9 cellular contexts compared by ENCODE assay signal in genomic region chrX:7059214-7059838, GRCh38.
A peak's percentile ranks its signal among the peaks of the same experiment; 100 is the strongest.
DNase-seq lines count a peak whose midpoint lies in the region; ATAC-seq lines count a peak whose summit lies in the region.
"Had no signal": no experiment of that assay in that cellular context is flagged by ENCODE, and none has a peak within 500 bp of the region (broad histone marks: within the 10 kb centered on the region; RNA-seq: fewer than 3 reads in every experiment).

No MANE protein-coding gene starts in this region.

- peak overlapping the region; percentile 42 to 77 for H3K4me3 Mint-ChIP-seq in activated T-cell treated with anti-CD3 and anti-CD28 coated beads, Interleukin-2, amount 50 U/mL, for 72 hours

- peak overlapping the region; percentile 73 for H3K27ac Mint-ChIP-seq in activated T-cell treated with anti-CD3 and anti-CD28 coated beads, Interleukin-2, amount 50 U/mL, for 72 hours

- H3K36me3 Mint-ChIP-seq in activated T-cell treated with anti-CD3 and anti-CD28 coated beads, Interleukin-2, amount 50 U/mL, for 72 hours (ENCODE audit: insufficient read depth in 2 of 2) = peaks cover 2 to 22% of the 10 kb centered on the region in 2 donors

- H3K27me3 Mint-ChIP-seq in activated T-cell treated with anti-CD3 and anti-CD28 coated beads, Interleukin-2, amount 50 U/mL, for 72 hours (ENCODE audit: low read depth) = no peaks in the 10 kb centered on the region

- peak; percentile 20 to 58 for DNase-seq in activated T-cell treated with anti-CD3 and anti-CD28 coated beads, Interleukin-2, amount 50 U/mL, for 72 hours
- DNase-seq in NCI-H2029 treated with DMSO at 0.1 percent for 48 hours (lab: John Stamatoyannopoulos, UW) (no peak), NCI-H1694 (lab: John Stamatoyannopoulos, UW) (no peak), ecto neural progenitor cell (ENCODE audit: low spot score) (no peak), putamen (ENCODE audit: low spot score) (no peak)
- DNase-seq: hippocampal formation had no signal

- peaks cover 58% of the 10 kb centered on the region for H3K4me1 Mint-ChIP-seq in activated T-cell treated with anti-CD3 and anti-CD28 coated beads, Interleukin-2, amount 50 U/mL, for 72 hours (ENCODE audit: low read depth)

- H3K9me3 Mint-ChIP-seq in activated T-cell treated with anti-CD3 and anti-CD28 coated beads, Interleukin-2, amount 50 U/mL, for 72 hours = peaks cover 0 to 3% of the 10 kb centered on the region in 2 donors

- ATAC-seq in GM18502 (IDR thresholded peaks at IDR 0.05; ENCODE audit: poor library complexity, unreplicated experiment) (peak; percentile 94), GM19463 (IDR thresholded peaks at IDR 0.05; ENCODE audit: unreplicated experiment) (peak; percentile 87), HG03095 (IDR thresholded peaks at IDR 0.05; ENCODE audit: unreplicated experiment) (peak; percentile 91)
- peak; percentile 89 to 90 for ATAC-seq in activated T-cell treated with anti-CD3 and anti-CD28 coated beads, Interleukin-2, amount 50 U/mL, for 72 hours (replicated peaks in 1 of 2)

Comparison
In these comparisons a context has a peak if more than half of its experiments do, and no peak if none do; other contexts are left out.
1. DNase-seq: peak in activated T-cell treated with anti-CD3 and anti-CD28 coated beads, Interleukin-2, amount 50 U/mL, for 72 hours (2 of 2); none in NCI-H2029 treated with DMSO at 0.1 percent for 48 hours (single experiment), NCI-H1694 (single experiment), ecto neural progenitor cell (single experiment) and putamen (single experiment).
2. Peak in every context shown above with its lines, with median percentiles within 50 percentile points of each other: ATAC-seq.